Comparison of ENCODE assay signal across 14 cellular contexts in the genomic region with DNA sequence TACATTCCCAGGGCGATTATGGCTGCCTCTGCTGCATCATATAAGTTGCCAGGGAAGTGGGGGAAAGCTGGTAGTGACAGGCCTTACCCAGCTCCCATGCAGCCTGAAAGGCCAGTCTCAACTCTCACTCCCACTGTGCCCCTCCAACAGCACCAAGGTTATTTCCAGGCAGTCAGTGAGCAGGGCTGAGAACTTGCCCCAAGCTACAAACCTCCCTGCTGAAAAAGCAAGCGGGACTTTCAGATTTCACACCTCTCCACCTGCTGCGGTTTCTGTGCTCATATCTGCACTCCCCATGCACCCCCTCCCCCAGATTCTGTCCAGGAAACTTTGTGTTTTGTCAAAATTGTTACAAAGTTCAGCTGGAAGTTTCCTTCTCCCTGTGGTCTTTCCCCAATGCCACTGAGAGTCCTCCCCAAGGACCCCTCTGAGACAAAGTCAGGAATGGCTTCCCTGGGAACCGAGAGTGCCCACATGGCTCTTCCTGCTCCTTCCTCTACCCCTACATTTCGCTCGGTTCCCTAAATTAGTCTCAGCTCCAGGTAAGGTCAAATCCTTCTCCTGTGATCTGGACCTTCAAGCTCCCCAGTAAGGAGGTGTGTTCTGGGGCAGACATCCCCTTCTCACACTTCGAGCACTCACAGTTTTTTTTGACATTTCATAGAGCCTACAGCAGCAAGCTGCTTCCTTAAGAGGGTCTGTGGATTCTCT. TPM values are rescaled to one million over a fixed set of nuclear protein-coding genes. Genes with fewer than 3 reads are reported as not detected.
DNase-seq lines count a peak whose midpoint lies in the region; ATAC-seq and TF ChIP-seq lines count a peak whose summit lies in the region.
"Had no signal": no experiment of that assay in that cellular context is flagged by ENCODE, and none has a peak within 500 bp of the region (broad histone marks: within the 10 kb centered on the region; RNA-seq: fewer than 3 reads in every experiment).

No MANE protein-coding gene starts in this region.

- DNase-seq in mesenchymal stem cell (no peak), progenitor cell of endocrine pancreas (ENCODE audit: low spot score, unreplicated experiment) (no peak), DMS153 treated with DMSO at 0.1 percent for 48 hours (lab: John Stamatoyannopoulos, UW; ENCODE audit: unreplicated experiment) (no peak), thyroid gland (no peak), MV-4-11 (lab: John Stamatoyannopoulos, UW) (no peak)
- DNase-seq: CD4-positive, CD25-positive, alpha-beta regulatory T cell; mammary epithelial cell; NCI-H526 treated with DMSO at 0.1 percent for 48 hours; trophoblast cell had no signal

- H3K36me3 ChIP-seq in mesenchymal stem cell (ENCODE audit: control insufficient read depth in 1 of 2, insufficient read depth in 2 of 2, low read depth in 1 of 2, low read length in 2 of 2) = no peaks in the 10 kb centered on the region
- H3K36me3 ChIP-seq in thyroid gland = no peaks in the 10 kb centered on the region
- H3K36me3 ChIP-seq: esophagus muscularis mucosa had no signal

- no peak overlapping the region for H3K14ac ChIP-seq in mesenchymal stem cell (ENCODE audit: low read length in 2 of 2)

- peak overlapping the region; percentile 41 for H4K8ac ChIP-seq in mesenchymal stem cell (ENCODE audit: low read length)

- no peak overlapping the region for H2BK5ac ChIP-seq in mesenchymal stem cell (ENCODE audit: low read depth, low read length, poor library complexity, severe bottlenecking)

- no peak overlapping the region for H2BK12ac ChIP-seq in mesenchymal stem cell (ENCODE audit: low read length in 2 of 2)

- H3K4me1 ChIP-seq in mesenchymal stem cell (ENCODE audit: control insufficient read depth, insufficient read depth, low read depth, low read length) = no peaks in the 10 kb centered on the region
- H3K4me1 ChIP-seq in thyroid gland = no peaks in the 10 kb centered on the region
- H3K4me1 ChIP-seq: esophagus muscularis mucosa had no signal

- H3K9me3 Mint-ChIP-seq in progenitor cell of endocrine pancreas (ENCODE audit: low read depth) = no peaks in the 10 kb centered on the region

- no peaks in the 10 kb centered on the region for H3K79me1 ChIP-seq in mesenchymal stem cell (replicated peaks; ENCODE audit: low read length, poor library complexity, severe bottlenecking)

- H3K4me2 ChIP-seq in mesenchymal stem cell (ENCODE audit: low read length, poor library complexity, severe bottlenecking) = no peak overlapping the region

- no peak overlapping the region for H3K4me3 Mint-ChIP-seq in progenitor cell of endocrine pancreas (ENCODE audit: low read depth)
- H3K4me3 Mint-ChIP-seq: CD4-positive, CD25-positive, alpha-beta regulatory T cell had no signal

- no peak overlapping the region for H3K9ac ChIP-seq in mesenchymal stem cell (ENCODE audit: low read length)

- no peak overlapping the region for H2AFZ ChIP-seq in mesenchymal stem cell (ENCODE audit: low read depth, low read length)

- no peak overlapping the region for H2AK5ac ChIP-seq in mesenchymal stem cell (ENCODE audit: low read length, severe bottlenecking)

- ATAC-seq in GM19023 (IDR thresholded peaks at IDR 0.05; ENCODE audit: unreplicated experiment) (peak; percentile 94), GM21723 (IDR thresholded peaks at IDR 0.05; ENCODE audit: unreplicated experiment) (peak; percentile 97), HG03095 (IDR thresholded peaks at IDR 0.05; ENCODE audit: unreplicated experiment) (peak; percentile 94)

- 87% methylated on average over 5 of the region's 7 CpGs for WGBS in mesenchymal stem cell
- WGBS in thyroid gland, 2 donors = 72 to 91% methylated on average over 7 of the region's 7 CpGs

- peaks cover 1% of the 10 kb centered on the region for H3K4me1 Mint-ChIP-seq in progenitor cell of endocrine pancreas (ENCODE audit: low read depth)
- H3K4me1 Mint-ChIP-seq: CD4-positive, CD25-positive, alpha-beta regulatory T cell had no signal

- H3K27me3 Mint-ChIP-seq in progenitor cell of endocrine pancreas = peaks cover 10% of the 10 kb centered on the region
- H3K27me3 Mint-ChIP-seq: CD4-positive, CD25-positive, alpha-beta regulatory T cell had no signal

- H3K18ac ChIP-seq in mesenchymal stem cell (ENCODE audit: low read depth in 1 of 2, low read length in 2 of 2) = no peak overlapping the region

- H3K27ac Mint-ChIP-seq in progenitor cell of endocrine pancreas = no peak overlapping the region
- H3K27ac Mint-ChIP-seq: CD4-positive, CD25-positive, alpha-beta regulatory T cell had no signal

- peak overlapping the region; percentile 39 for H4K91ac ChIP-seq in mesenchymal stem cell (ENCODE audit: low read length)

- H3K36me3 Mint-ChIP-seq in progenitor cell of endocrine pancreas (ENCODE audit: insufficient read depth) = no peaks in the 10 kb centered on the region
- H3K36me3 Mint-ChIP-seq: CD4-positive, CD25-positive, alpha-beta regulatory T cell had no signal

- no peak overlapping the region for H2BK120ac ChIP-seq in mesenchymal stem cell (ENCODE audit: low read depth, low read length)

- TF ChIP-seq CTCF in progenitor cell of endocrine pancreas (IDR thresholded peaks at IDR 0.05; ENCODE audit: unreplicated experiment) (no peak), thyroid gland (IDR thresholded peaks at IDR 0.05) (no peak)

- intact Hi-C loops in thyroid gland (cut with DNase I) = no loop called here

- H3K27ac ChIP-seq in mesenchymal stem cell (ENCODE audit: low read length, poor library complexity, severe bottlenecking) (no peak overlapping the region), thyroid gland (no peak overlapping the region)
- H3K27ac ChIP-seq: esophagus muscularis mucosa had no signal

- H3K4ac ChIP-seq in mesenchymal stem cell (ENCODE audit: low read depth in 1 of 2, low read length in 2 of 2) = no peak overlapping the region

- H3K4me3 ChIP-seq in mesenchymal stem cell (ENCODE audit: insufficient read depth in 1 of 2, low read depth in 1 of 2, low read length in 2 of 2) (no peak overlapping the region), thyroid gland (replicated peaks in 1 of 3) (no peak overlapping the region)
- H3K4me3 ChIP-seq: esophagus muscularis mucosa had no signal

- H3K9me3 ChIP-seq in mesenchymal stem cell (ENCODE audit: control insufficient read depth, low read length) = no peaks in the 10 kb centered on the region
- no peaks in the 10 kb centered on the region for H3K9me3 ChIP-seq in thyroid gland
- H3K9me3 ChIP-seq: esophagus muscularis mucosa had no signal

- H3K27me3 ChIP-seq in mesenchymal stem cell (ENCODE audit: control insufficient read depth in 1 of 2, insufficient read depth in 1 of 2, low read length in 2 of 2) (no peaks in the 10 kb centered on the region), thyroid gland (no peaks in the 10 kb centered on the region)

- H2BK15ac ChIP-seq in mesenchymal stem cell (ENCODE audit: low read depth, poor library complexity, severe bottlenecking) = no peak overlapping the region

- no peak for TF ChIP-seq POLR2A in thyroid gland (IDR thresholded peaks at IDR 0.05)

- H3K23ac ChIP-seq in mesenchymal stem cell (ENCODE audit: low read length in 2 of 2) = no peak overlapping the region

RNA-seq across cellular contexts. Expression of gene WNT2, which starts 25.3 kb away (rescaled TPM):
- polyA plus RNA-seq in mesenchymal stem cell (2013, experiment 1 of 2) = 0.15 TPM
- 0.21 TPM for polyA plus RNA-seq in mesenchymal stem cell (2013, experiment 2 of 2)
- total RNA-seq in progenitor cell of endocrine pancreas (0.33 and 0.46 TPM in 2 replicates), thyroid gland (under 1 TPM in 2 of 4 donors, not detected in 2; 0.13 to 0.89 TPM)
- total RNA-seq: CD4-positive, CD25-positive, alpha-beta regulatory T cell; G401; mammary epithelial cell had no signal
- polyA plus RNA-seq: CD4-positive, CD25-positive, alpha-beta regulatory T cell; mammary epithelial cell had no signal
